In the genomic region with DNA sequence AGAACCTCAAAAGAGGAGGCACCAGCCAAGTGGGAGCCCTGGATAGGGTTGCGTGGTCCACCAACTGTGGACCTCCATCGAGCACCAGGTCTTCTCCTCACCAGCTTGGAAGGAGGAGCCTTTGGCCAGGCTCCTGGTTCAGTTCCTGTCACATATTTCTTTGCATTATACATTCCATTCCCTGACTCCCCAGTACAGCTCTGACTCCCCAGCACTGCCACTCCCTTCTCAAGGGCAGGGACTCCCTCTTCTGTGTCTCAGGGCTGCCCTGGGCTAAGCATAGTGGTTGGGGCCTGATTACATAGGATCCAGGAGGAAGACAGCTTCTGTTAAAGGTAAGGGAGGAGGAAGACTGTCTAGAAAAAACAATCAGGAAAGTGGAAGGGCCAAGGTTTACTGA, we compare ENCODE assay signal across 15 cellular contexts.
A peak's percentile ranks its signal among the peaks of the same experiment; 100 is the strongest.
DNase-seq lines count a peak whose midpoint lies in the region; ATAC-seq and TF ChIP-seq lines count a peak whose summit lies in the region.
"Had no signal": no experiment of that assay in that cellular context is flagged by ENCODE, and none has a peak within 500 bp of the region (broad histone marks: within the 10 kb centered on the region; RNA-seq: fewer than 3 reads in every experiment).

No MANE protein-coding gene starts in this region.

- ATAC-seq in left lung = peak; percentile 23
- ATAC-seq: left ventricle myocardium superior had no signal

- peaks cover 0 to 19% of the 10 kb centered on the region in 2 donors for H3K4me1 ChIP-seq in breast epithelium
- peaks cover 0 to 31% of the 10 kb centered on the region in 2 donors for H3K4me1 ChIP-seq in left lung
- peaks cover 10% of the 10 kb centered on the region for H3K4me1 ChIP-seq in BE2C
- peaks cover 20 to 30% of the 10 kb centered on the region in 2 experiments; a peak in 3 of 4 replicates for H3K4me1 ChIP-seq in SK-N-SH (ENCODE audit: control insufficient read depth in 1 of 2, insufficient read depth in 2 of 2, low read depth in 1 of 2, low read length in 1 of 2)

- H4K20me1 ChIP-seq in SK-N-SH (ENCODE audit: insufficient read depth) = no peaks in the 10 kb centered on the region

- TF ChIP-seq EP300 in SK-N-SH (IDR thresholded peaks at IDR 0.05; ENCODE audit: borderline replicate concordance in 1 of 2, low read depth in 1 of 2, low read length in 1 of 2) = no peak

- H3F3A ChIP-seq in SK-N-SH (replicated peaks; ENCODE audit: insufficient read depth) = no peaks in the 10 kb centered on the region

- TF ChIP-seq CTCF in HL-60 (IDR thresholded peaks at IDR 0.05; ENCODE audit: insufficient read depth, low read length) (no peak), breast epithelium (IDR thresholded peaks at IDR 0.05) (no peak), left lung (IDR thresholded peaks at IDR 0.05) (no peak), BE2C (IDR thresholded peaks at IDR 0.05; ENCODE audit: low read depth, low read length) (no peak), SK-N-SH (IDR thresholded peaks at IDR 0.05) (no peak)

- no peaks in the 10 kb centered on the region for H3K9me2 ChIP-seq in SK-N-SH

- H3K27me3 ChIP-seq in HL-60 (ENCODE audit: insufficient read depth, poor library complexity, severe bottlenecking) = no peaks in the 10 kb centered on the region
- H3K27me3 ChIP-seq in breast epithelium = no peaks in the 10 kb centered on the region
- peaks cover 0 to 2% of the 10 kb centered on the region in 2 donors for H3K27me3 ChIP-seq in left lung
- H3K27me3 ChIP-seq in BE2C = no peaks in the 10 kb centered on the region
- H3K27me3 ChIP-seq in SK-N-SH (ENCODE audit: insufficient read depth) = no peaks in the 10 kb centered on the region
- H3K27me3 ChIP-seq: cardiac muscle cell had no signal

- H3K36me3 ChIP-seq in breast epithelium = no peaks in the 10 kb centered on the region
- H3K36me3 ChIP-seq in left lung = no peaks in the 10 kb centered on the region
- H3K36me3 ChIP-seq in BE2C = no peaks in the 10 kb centered on the region
- no peaks in the 10 kb centered on the region for H3K36me3 ChIP-seq in SK-N-SH (replicated peaks in 1 of 2; ENCODE audit: control insufficient read depth in 1 of 2, insufficient read depth in 2 of 2, low read length in 1 of 2)
- H3K36me3 ChIP-seq: cardiac muscle cell had no signal

- no peak overlapping the region for H3K4me2 ChIP-seq in SK-N-SH

- CTCF ChIA-PET in SK-N-SH (lab: Yijun Ruan, JAX) = interaction anchor here (1.4 kb wide), 1 partner anchor 43 kb away, joined by 4 read pairs; no protein-coding TSS in a partner anchor

- no peak for TF ChIP-seq RAD21 in SK-N-SH (IDR thresholded peaks at IDR 0.05; ENCODE audit: low read length)

- peak overlapping the region; percentile 31; the same call in 1 of the 2 replicates for H3K27ac ChIP-seq in HL-60 (replicated peaks)
- H3K27ac ChIP-seq in breast epithelium = peak overlapping the region; percentile 52 to 72
- no peak overlapping the region for H3K27ac ChIP-seq in left lung
- no peak overlapping the region for H3K27ac ChIP-seq in SK-N-SH (ENCODE audit: low read depth in 2 of 2, low read length in 1 of 2)
- H3K27ac ChIP-seq: cardiac muscle cell had no signal

- intact Hi-C loops in breast epithelium (cut with DNase I; ENCODE audit: low total_unique reads) = no loop called here
- intact Hi-C loops in left lung (cut with DNase I) = no loop called here

- DNase-seq in AG08395 (ENCODE audit: low spot score) (peak; percentile 27), HL-60 (ENCODE audit: low read depth in 1 of 2, low spot score in 1 of 2) (no peak), breast epithelium (ENCODE audit: low spot score in 2 of 2) (no peak), left lung (peak in 1 of 2 donors; percentile 19), glomerular visceral epithelial cell (ENCODE audit: extremely low spot score) (no peak), BE2C (no peak), SK-N-SH (no peak), T-helper 1 cell (no peak)
- DNase-seq: activated CD4-positive, alpha-beta memory T cell treated with anti-CD3 and anti-CD28 coated beads for 36 hours; activated T-cell treated with anti-CD3 and anti-CD28 coated beads, Interleukin-2, amount 50 U/mL, for 24 hours; COR-L47; effector memory CD4-positive, alpha-beta T cell; left ventricle myocardium superior; NCI-H2081 treated with DMSO at 0.1 percent for 48 hours had no signal

- POLR2A ChIA-PET in SK-N-SH (lab: Yijun Ruan, JAX) = no interaction called here

- TF ChIP-seq POLR2A in breast epithelium (IDR thresholded peaks at IDR 0.05) = no peak

- H3K4me3 ChIP-seq in HL-60 (replicated peaks; ENCODE audit: insufficient read depth, low read length) (no peak overlapping the region), breast epithelium (no peak overlapping the region), left lung (no peak overlapping the region), BE2C (ENCODE audit: low read depth, low read length) (no peak overlapping the region), SK-N-SH (ENCODE audit: low read depth in 2 of 2, low read length in 1 of 2) (no peak overlapping the region)
- H3K4me3 ChIP-seq: cardiac muscle cell had no signal

- 100% methylated on average over 2 of the region's 2 CpGs for WGBS in SK-N-SH (ENCODE audit: low lambda C conversion rate)

- no peaks in the 10 kb centered on the region for H3K79me2 ChIP-seq in SK-N-SH (ENCODE audit: insufficient read depth)

- H3K9me3 ChIP-seq in breast epithelium (no peaks in the 10 kb centered on the region), left lung (no peaks in the 10 kb centered on the region), BE2C (no peaks in the 10 kb centered on the region), SK-N-SH (no peaks in the 10 kb centered on the region)

- no peak overlapping the region for H3K9ac ChIP-seq in SK-N-SH

- no peak overlapping the region for H2AFZ ChIP-seq in SK-N-SH (ENCODE audit: low read depth)

TF ChIP-seq in SK-N-SH, 30 proteins besides CTCF, POLR2A, EP300 and RAD21:
- TF ChIP-seq FOSL2 (IDR thresholded peaks at IDR 0.05; ENCODE audit: borderline replicate concordance, low read depth) (no peak), NFIC (IDR thresholded peaks at IDR 0.05; ENCODE audit: borderline replicate concordance) (no peak), SMC3 (IDR thresholded peaks at IDR 0.05; ENCODE audit: low read depth, low read length) (no peak), EZH2phosphoT487 (IDR thresholded peaks at IDR 0.05; ENCODE audit: borderline replicate concordance, low read depth) (no peak), CHD2 (IDR thresholded peaks at IDR 0.05; ENCODE audit: low read length, partially characterized antibody) (no peak), YY1 (IDR thresholded peaks at IDR 0.05; ENCODE audit: low read depth) (no peak), TAF1 (IDR thresholded peaks at IDR 0.05; ENCODE audit: borderline replicate concordance, low read depth, low read length) (no peak), RFX5 (IDR thresholded peaks at IDR 0.05; ENCODE audit: low read length) (no peak)
- TF ChIP-seq, protein P1, sequence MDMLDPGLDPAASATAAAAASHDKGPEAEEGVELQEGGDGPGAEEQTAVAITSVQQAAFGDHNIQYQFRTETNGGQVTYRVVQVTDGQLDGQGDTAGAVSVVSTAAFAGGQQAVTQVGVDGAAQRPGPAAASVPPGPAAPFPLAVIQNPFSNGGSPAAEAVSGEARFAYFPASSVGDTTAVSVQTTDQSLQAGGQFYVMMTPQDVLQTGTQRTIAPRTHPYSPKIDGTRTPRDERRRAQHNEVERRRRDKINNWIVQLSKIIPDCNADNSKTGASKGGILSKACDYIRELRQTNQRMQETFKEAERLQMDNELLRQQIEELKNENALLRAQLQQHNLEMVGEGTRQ (IDR thresholded peaks at IDR 0.05; ENCODE audit: borderline replicate concordance, low read depth, low read length) = no peak
- TF ChIP-seq, protein P2, sequence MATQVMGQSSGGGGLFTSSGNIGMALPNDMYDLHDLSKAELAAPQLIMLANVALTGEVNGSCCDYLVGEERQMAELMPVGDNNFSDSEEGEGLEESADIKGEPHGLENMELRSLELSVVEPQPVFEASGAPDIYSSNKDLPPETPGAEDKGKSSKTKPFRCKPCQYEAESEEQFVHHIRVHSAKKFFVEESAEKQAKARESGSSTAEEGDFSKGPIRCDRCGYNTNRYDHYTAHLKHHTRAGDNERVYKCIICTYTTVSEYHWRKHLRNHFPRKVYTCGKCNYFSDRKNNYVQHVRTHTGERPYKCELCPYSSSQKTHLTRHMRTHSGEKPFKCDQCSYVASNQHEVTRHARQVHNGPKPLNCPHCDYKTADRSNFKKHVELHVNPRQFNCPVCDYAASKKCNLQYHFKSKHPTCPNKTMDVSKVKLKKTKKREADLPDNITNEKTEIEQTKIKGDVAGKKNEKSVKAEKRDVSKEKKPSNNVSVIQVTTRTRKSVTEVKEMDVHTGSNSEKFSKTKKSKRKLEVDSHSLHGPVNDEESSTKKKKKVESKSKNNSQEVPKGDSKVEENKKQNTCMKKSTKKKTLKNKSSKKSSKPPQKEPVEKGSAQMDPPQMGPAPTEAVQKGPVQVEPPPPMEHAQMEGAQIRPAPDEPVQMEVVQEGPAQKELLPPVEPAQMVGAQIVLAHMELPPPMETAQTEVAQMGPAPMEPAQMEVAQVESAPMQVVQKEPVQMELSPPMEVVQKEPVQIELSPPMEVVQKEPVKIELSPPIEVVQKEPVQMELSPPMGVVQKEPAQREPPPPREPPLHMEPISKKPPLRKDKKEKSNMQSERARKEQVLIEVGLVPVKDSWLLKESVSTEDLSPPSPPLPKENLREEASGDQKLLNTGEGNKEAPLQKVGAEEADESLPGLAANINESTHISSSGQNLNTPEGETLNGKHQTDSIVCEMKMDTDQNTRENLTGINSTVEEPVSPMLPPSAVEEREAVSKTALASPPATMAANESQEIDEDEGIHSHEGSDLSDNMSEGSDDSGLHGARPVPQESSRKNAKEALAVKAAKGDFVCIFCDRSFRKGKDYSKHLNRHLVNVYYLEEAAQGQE (IDR thresholded peaks at IDR 0.05; ENCODE audit: low read depth, low read length) = no peak

Comparison
In these comparisons a context has a peak if more than half of its experiments do, and no peak if none do; other contexts are left out.
1. H3K27ac ChIP-seq: peak in HL-60 (single experiment) and breast epithelium (2 of 2); none in left lung (0 of 2) and SK-N-SH (0 of 2).